Comparison of ENCODE assay signal across 1 cellular context in genomic region chr19:1417145-1417544, GRCh38.
TF ChIP-seq lines count a peak whose summit lies in the region.

No MANE protein-coding gene starts in this region.

TF ChIP-seq in HepG2, 621 proteins besides CTCF, POLR2A, EP300 and RAD21:
- TF ChIP-seq TOPORS (CRISPR knock-in tag; IDR thresholded peaks at IDR 0.05) = no peak
- no peak for TF ChIP-seq IKZF1 (IDR thresholded peaks at IDR 0.05)
- TF ChIP-seq DR1 (CRISPR knock-in tag; IDR thresholded peaks at IDR 0.05) = no peak
- TF ChIP-seq SMAD1 (CRISPR knock-in tag; IDR thresholded peaks at IDR 0.05; ENCODE audit: borderline replicate concordance, low read depth) = no peak
